ENCODE assay signal across 8 cellular contexts in the genomic region with DNA sequence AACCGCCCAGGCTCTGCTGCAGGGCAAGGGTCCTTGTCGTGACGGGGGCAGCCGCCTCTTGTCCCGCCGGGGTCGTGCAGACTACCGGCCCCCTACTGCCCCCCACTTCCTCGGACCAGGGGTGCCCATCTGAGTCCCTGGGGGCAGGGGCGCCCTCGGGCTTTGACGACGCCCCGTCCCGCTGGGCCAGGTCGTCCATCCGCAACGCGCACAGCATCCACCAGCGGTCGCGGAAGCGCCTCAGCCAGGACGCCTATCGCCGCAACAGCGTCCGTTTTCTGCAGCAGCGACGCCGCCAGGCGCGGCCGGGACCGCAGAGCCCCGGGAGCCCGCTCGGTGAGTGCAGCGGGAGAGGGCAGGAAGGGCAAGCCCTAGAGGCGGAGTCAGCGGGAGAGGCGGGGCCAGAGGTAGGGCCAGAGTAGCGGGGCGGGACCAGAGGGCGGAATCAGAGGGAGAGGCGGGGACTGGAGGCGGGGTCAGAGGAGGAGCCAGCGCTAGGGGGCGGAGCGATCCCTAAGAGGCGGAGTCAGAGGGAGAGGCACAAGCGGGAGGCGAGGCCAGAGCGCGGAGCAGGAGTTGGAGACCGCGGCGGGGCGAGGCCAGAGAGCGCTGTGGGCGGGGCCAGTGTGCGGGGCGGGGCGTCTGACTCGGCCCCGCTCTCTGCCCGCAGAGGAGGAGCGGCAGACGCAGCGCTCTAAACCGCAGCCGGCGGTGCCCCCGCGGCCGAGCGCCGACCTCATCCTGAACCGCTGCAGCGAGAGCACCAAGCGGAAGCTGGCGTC. TPM values are rescaled to one million over a fixed set of nuclear protein-coding genes. Genes with fewer than 3 reads are reported as not detected.
A peak's percentile ranks its signal among the peaks of the same experiment; 100 is the strongest.
DNase-seq lines count a peak whose midpoint lies in the region; ATAC-seq and TF ChIP-seq lines count a peak whose summit lies in the region.
"Not testable (repeated sequence)": the region's sequence is repeated elsewhere in the genome, so short reads cannot be mapped to it uniquely, and the experiment has no call there.

No MANE protein-coding gene starts in this region.

- H3K4me3 ChIP-seq in esophagus squamous epithelium, result peak overlapping the region; percentile 12 to 57 (median 36)

- H3K36me3 ChIP-seq in esophagus squamous epithelium, result not testable (repeated sequence)

- not testable (repeated sequence) for H3K27me3 Mint-ChIP-seq in nephron (ENCODE audit: low read depth)

- H3K27ac ChIP-seq in esophagus squamous epithelium, result peak overlapping the region in 2 of 4 donors; percentile 44 to 46

- H3K4me3 Mint-ChIP-seq in nephron, result peak overlapping the region; percentile 55 to 69 (median 63)

- DNase-seq in ELF-1 (ENCODE audit: low read depth, low spot score) (peak; percentile 93), NAMALWA (ENCODE audit: low spot score) (peak; percentile 92), RPMI8226 (peak; percentile 90), activated T-helper 1 cell treated with Interleukin-2 at 50 U/mL for 16 hours (ENCODE audit: low read depth) (peak; percentile 92), esophagus squamous epithelium (lab: John Stamatoyannopoulos, UW) (peak; percentile 50)
- DNase-seq in stimulated activated CD8-positive, alpha-beta memory T cell treated with anti-CD3 and anti-CD28 coated beads, Interleukin-7, amount 100 ng/mL, for 1 hour (ENCODE audit: low read depth in 2 of 2), result peak; percentile 94 to 96

- ATAC-seq in HG02610 (IDR thresholded peaks at IDR 0.05; ENCODE audit: unreplicated experiment), result peak; percentile 90

- H3K4me1 Mint-ChIP-seq in nephron, result not testable (repeated sequence)

- H3K27ac Mint-ChIP-seq in nephron, result not testable (repeated sequence)

- H3K9me3 Mint-ChIP-seq in nephron, result not testable (repeated sequence)

- not testable (repeated sequence) for TF ChIP-seq POLR2A in esophagus squamous epithelium (IDR thresholded peaks at IDR 0.05)

- TF ChIP-seq CTCF in esophagus squamous epithelium (IDR thresholded peaks at IDR 0.05); nephron (IDR thresholded peaks at IDR 0.05; ENCODE audit: unreplicated experiment in 3 of 3): not testable (repeated sequence)

- 0% methylated on average over 1 of the region's 82 CpGs; no CpG with 5 or more reads in 1 of the 2 donors for WGBS in esophagus squamous epithelium, 2 donors

- H3K9me3 ChIP-seq in esophagus squamous epithelium, result not testable (repeated sequence)

- not testable (repeated sequence) for H3K4me1 ChIP-seq in esophagus squamous epithelium

- not testable (repeated sequence) for H3K36me3 Mint-ChIP-seq in nephron (ENCODE audit: low read depth)

- H3K27me3 ChIP-seq in esophagus squamous epithelium, result not testable (repeated sequence)

- intact Hi-C loops in esophagus squamous epithelium (cut with DNase I), result not testable (repeated sequence)

RNA-seq across cellular contexts. Expression of a gene that starts 14.7 kb away (rescaled TPM):
- total RNA-seq in esophagus squamous epithelium, result 1 to 10 TPM in 3 of 4 donors, under 1 TPM in 1; 0.80 to 5.4 (median 2.1) TPM
